ENCODE assay signal across 8 cellular contexts in genomic region chr6:147222160-147222838, GRCh38. TPM values are rescaled to one million over a fixed set of nuclear protein-coding genes. Genes with fewer than 3 reads are reported as not detected.
DNase-seq lines count a peak whose midpoint lies in the region; ATAC-seq and TF ChIP-seq lines count a peak whose summit lies in the region.

No MANE protein-coding gene starts in this region.

- peak overlapping the region in 3 of 7 donors; percentile 12 to 70 (median 54) for H3K27ac Mint-ChIP-seq in CD14-positive monocyte

- H3K27me3 ChIP-seq in kidney epithelial cell (ENCODE audit: control insufficient read depth, insufficient read depth, low read length), result no peaks in the 10 kb centered on the region

- H3K4me3 ChIP-seq in kidney epithelial cell (ENCODE audit: low read depth, low read length), result no peak overlapping the region

- TF ChIP-seq CTCF in CD14-positive monocyte (IDR thresholded peaks at IDR 0.05) (peak; percentile 47), VCaP (conservative IDR thresholded peaks at IDR 0.05) (peak; percentile 67), kidney epithelial cell (IDR thresholded peaks at IDR 0.05; ENCODE audit: insufficient read depth, low read length, poor library complexity, severe bottlenecking) (peak; percentile 45)

- no peaks in the 10 kb centered on the region for H3K9me3 Mint-ChIP-seq in CD14-positive monocyte

- H3K36me3 Mint-ChIP-seq in CD14-positive monocyte, result peaks cover 42 to 51% of the 10 kb centered on the region in 2 donors

- no peaks in the 10 kb centered on the region for H3K36me3 ChIP-seq in kidney epithelial cell (ENCODE audit: control insufficient read depth, insufficient read depth, low read length)

- intact Hi-C loops in CD14-positive monocyte (cut with micrococcal nuclease), result loop anchor here in 1 of 2 donors (5.0 kb wide), 1 partner anchor 365 kb away; no protein-coding TSS in a partner anchor

- H3K4me1 Mint-ChIP-seq in CD14-positive monocyte, result peaks cover 26% of the 10 kb centered on the region

- DNase-seq in CD14-positive monocyte (ENCODE audit: low spot score), result no peak
- DNase-seq in kidney epithelial cell (ENCODE audit: low read depth), result no peak
- DNase-seq in NOMO-1 (lab: John Stamatoyannopoulos, UW; ENCODE audit: unreplicated experiment in 2 of 2), result no peak
- no peak for DNase-seq in kidney glomerular epithelial cell (lab: John Stamatoyannopoulos, UW)

- H3K27ac ChIP-seq in VCaP, result peak overlapping the region; percentile 36; the same call in 1 of the 2 replicates

- peak overlapping the region in 1 of 2 donors; percentile 55 for H3K4me3 Mint-ChIP-seq in CD14-positive monocyte

- ATAC-seq in HG02798 (IDR thresholded peaks at IDR 0.05; ENCODE audit: poor library complexity, unreplicated experiment) (peak; percentile 69), esophagus mucosa (no peak), HG02678 (IDR thresholded peaks at IDR 0.05; ENCODE audit: unreplicated experiment) (no peak)

- H3K27me3 Mint-ChIP-seq in CD14-positive monocyte (ENCODE audit: low read depth in 3 of 3), result peaks cover 0 to 2% (median 0%) of the 10 kb centered on the region in 3 donors

RNA-seq across cellular contexts. Expression of gene STXBP5, which starts 18.1 kb away (rescaled TPM):
- 1 to 10 TPM; 1.5 to 2.0 TPM for polyA plus RNA-seq in CD14-positive monocyte
- total RNA-seq in kidney epithelial cell, result 15.8 and 18.6 TPM in 2 replicates
- total RNA-seq in esophagus mucosa, result 27.8 TPM
